ENCODE assay signal across 10 cellular contexts in genomic region chr9:70389642-70390266, GRCh38. TPM values are rescaled to one million over a fixed set of nuclear protein-coding genes. Genes with fewer than 3 reads are reported as not detected.
DNase-seq lines count a peak whose midpoint lies in the region; ATAC-seq and TF ChIP-seq lines count a peak whose summit lies in the region.
"Had no signal": no experiment of that assay in that cellular context is flagged by ENCODE, and none has a peak within 500 bp of the region (broad histone marks: within the 10 kb centered on the region; RNA-seq: fewer than 3 reads in every experiment).

No MANE protein-coding gene starts in this region.

- TF ChIP-seq EP300 in Ishikawa (IDR thresholded peaks at IDR 0.05; ENCODE audit: borderline replicate concordance), result no peak
- TF ChIP-seq EP300 in sigmoid colon (IDR thresholded peaks at IDR 0.05), result no peak

- ATAC-seq in left ventricle myocardium superior, result peak; percentile 61

- no peaks in the 10 kb centered on the region for H4K20me1 ChIP-seq in Karpas-422 (ENCODE audit: insufficient read depth, low read depth, low read length)
- H4K20me1 ChIP-seq in hepatocyte (ENCODE audit: insufficient read depth, poor library complexity, severe bottlenecking), result peaks cover 59% of the 10 kb centered on the region

- no peak overlapping the region for H3K4me2 ChIP-seq in Karpas-422 (ENCODE audit: low read depth, low read length, poor library complexity, severe bottlenecking)
- no peak overlapping the region for H3K4me2 ChIP-seq in hepatocyte

- peak overlapping the region in 1 of 4 donors; percentile 5 for H3K4me3 ChIP-seq in sigmoid colon
- H3K4me3 ChIP-seq in Karpas-422 (ENCODE audit: low read length), result no peak overlapping the region
- H3K4me3 ChIP-seq in hepatocyte, result no peak overlapping the region

- TF ChIP-seq CTCF in sigmoid colon (IDR thresholded peaks at IDR 0.05), result no peak
- TF ChIP-seq CTCF in hepatocyte (IDR thresholded peaks at IDR 0.05; ENCODE audit: poor library complexity), result no peak

- no peak overlapping the region for H2AFZ ChIP-seq in Karpas-422 (ENCODE audit: low read length)
- H2AFZ ChIP-seq in hepatocyte, result no peak overlapping the region

- no peaks in the 10 kb centered on the region for H3K9me3 ChIP-seq in sigmoid colon
- H3K9me3 ChIP-seq in Karpas-422 (ENCODE audit: low read length), result no peaks in the 10 kb centered on the region
- H3K9me3 ChIP-seq in hepatocyte (ENCODE audit: low read depth), result no peaks in the 10 kb centered on the region

- DNase-seq in left ventricle myocardium superior, result no peak
- DNase-seq in sigmoid colon, result no peak
- no peak for DNase-seq in NAMALWA (ENCODE audit: low spot score)
- DNase-seq in Karpas-422, result no peak
- DNase-seq in hepatocyte (ENCODE audit: low spot score), result no peak
- no peak for DNase-seq in NCI-H2081 (lab: John Stamatoyannopoulos, UW)
- DNase-seq: central memory CD4-positive, alpha-beta T cell; WERI-Rb-1 had no signal

- TF ChIP-seq RAD21 in Ishikawa (IDR thresholded peaks at IDR 0.05; ENCODE audit: low read depth), result no peak

- WGBS in sigmoid colon, 2 donors, result 70 to 72% methylated on average over 10 of the region's 10 CpGs
- WGBS in hepatocyte (ENCODE audit: low lambda C conversion rate, missing lambda C conversion rate), result 65% methylated on average over 10 of the region's 10 CpGs

- H3K27ac ChIP-seq in angular gyrus (ENCODE audit: low read depth, low read length), result peak overlapping the region; percentile 41
- peak overlapping the region; percentile 55 to 69 (median 59) for H3K27ac ChIP-seq in sigmoid colon
- no peak overlapping the region for H3K27ac ChIP-seq in Karpas-422 (ENCODE audit: low read length)
- H3K27ac ChIP-seq in hepatocyte, result no peak overlapping the region
- H3K27ac ChIP-seq: WERI-Rb-1 had no signal

- H3K79me2 ChIP-seq in Karpas-422 (ENCODE audit: low read length), result no peaks in the 10 kb centered on the region
- H3K79me2 ChIP-seq in hepatocyte, result peaks cover 72% of the 10 kb centered on the region

- H3K27me3 ChIP-seq in sigmoid colon, result no peaks in the 10 kb centered on the region
- no peaks in the 10 kb centered on the region for H3K27me3 ChIP-seq in Karpas-422 (ENCODE audit: low read length)
- H3K27me3 ChIP-seq in hepatocyte, result no peaks in the 10 kb centered on the region

- H3K36me3 ChIP-seq in sigmoid colon, result peaks cover 5 to 30% (median 19%) of the 10 kb centered on the region in 4 donors
- no peaks in the 10 kb centered on the region for H3K36me3 ChIP-seq in Karpas-422 (ENCODE audit: insufficient read depth, low read length)
- no peaks in the 10 kb centered on the region for H3K36me3 ChIP-seq in hepatocyte (replicated peaks; ENCODE audit: insufficient read depth, low read depth)
- H3K36me3 ChIP-seq: WERI-Rb-1 had no signal

- no peak for TF ChIP-seq POLR2A in sigmoid colon (IDR thresholded peaks at IDR 0.05)

- intact Hi-C loops in left ventricle myocardium superior (cut with micrococcal nuclease) (no loop called here), sigmoid colon (cut with DNase I) (no loop called here)

- peaks cover 0 to 96% (median 73%) of the 10 kb centered on the region in 4 donors for H3K4me1 ChIP-seq in sigmoid colon
- no peaks in the 10 kb centered on the region for H3K4me1 ChIP-seq in Karpas-422 (ENCODE audit: low read length)
- H3K4me1 ChIP-seq in hepatocyte (ENCODE audit: insufficient read depth), result no peaks in the 10 kb centered on the region

- H3K9me2 ChIP-seq in Karpas-422 (replicated peaks; ENCODE audit: insufficient read depth, low read length) (no peaks in the 10 kb centered on the region), hepatocyte (replicated peaks; ENCODE audit: insufficient read depth) (no peaks in the 10 kb centered on the region)

- no peak overlapping the region for H3K9ac ChIP-seq in Karpas-422 (ENCODE audit: low read length)

TF ChIP-seq in Ishikawa, 13 proteins besides CTCF, POLR2A, EP300 and RAD21:
- peak; percentile 86 for TF ChIP-seq REST (IDR thresholded peaks at IDR 0.05; ENCODE audit: low read depth)
- TF ChIP-seq NFIC (IDR thresholded peaks at IDR 0.05), result no peak

RNA-seq across cellular contexts. Expression of gene KLF9, which starts 24.7 kb away (rescaled TPM):
- total RNA-seq in left ventricle myocardium superior (54.9 TPM), sigmoid colon (100 to 1,000 TPM; 120 to 184 (median 159) TPM), hepatocyte (29.4 and 31.9 TPM in 2 replicates)
- polyA plus RNA-seq in sigmoid colon (10 to 100 TPM; 20.4 to 23.7 (median 22.0) TPM), hepatocyte (5.2 and 5.3 TPM in 2 replicates)
- 0.04 TPM in 1 of 2 replicates, not detected in the other for total RNA-seq in Karpas-422 (2014; rRNA removed; shearing (Covaris generic); ENCODE audit: low replicate concordance)

Comparison
In these comparisons a context has a peak if more than half of its experiments do, and no peak if none do; other contexts are left out.
1. H3K27ac ChIP-seq: peak in angular gyrus (single experiment) and sigmoid colon (4 of 4); none in Karpas-422 (single experiment) and hepatocyte (single experiment).
2. RNA of gene KLF9, which starts 24.7 kb away (total RNA-seq): 120 to 184 TPM in sigmoid colon, 54.9 TPM in left ventricle myocardium superior (single experiment) and 29.4 to 31.9 TPM in hepatocyte; 0.04 TPM in Karpas-422; every median in the first group is over 10 times any median in the second.